ENCODE assay signal across 17 cellular contexts in the genomic region with DNA sequence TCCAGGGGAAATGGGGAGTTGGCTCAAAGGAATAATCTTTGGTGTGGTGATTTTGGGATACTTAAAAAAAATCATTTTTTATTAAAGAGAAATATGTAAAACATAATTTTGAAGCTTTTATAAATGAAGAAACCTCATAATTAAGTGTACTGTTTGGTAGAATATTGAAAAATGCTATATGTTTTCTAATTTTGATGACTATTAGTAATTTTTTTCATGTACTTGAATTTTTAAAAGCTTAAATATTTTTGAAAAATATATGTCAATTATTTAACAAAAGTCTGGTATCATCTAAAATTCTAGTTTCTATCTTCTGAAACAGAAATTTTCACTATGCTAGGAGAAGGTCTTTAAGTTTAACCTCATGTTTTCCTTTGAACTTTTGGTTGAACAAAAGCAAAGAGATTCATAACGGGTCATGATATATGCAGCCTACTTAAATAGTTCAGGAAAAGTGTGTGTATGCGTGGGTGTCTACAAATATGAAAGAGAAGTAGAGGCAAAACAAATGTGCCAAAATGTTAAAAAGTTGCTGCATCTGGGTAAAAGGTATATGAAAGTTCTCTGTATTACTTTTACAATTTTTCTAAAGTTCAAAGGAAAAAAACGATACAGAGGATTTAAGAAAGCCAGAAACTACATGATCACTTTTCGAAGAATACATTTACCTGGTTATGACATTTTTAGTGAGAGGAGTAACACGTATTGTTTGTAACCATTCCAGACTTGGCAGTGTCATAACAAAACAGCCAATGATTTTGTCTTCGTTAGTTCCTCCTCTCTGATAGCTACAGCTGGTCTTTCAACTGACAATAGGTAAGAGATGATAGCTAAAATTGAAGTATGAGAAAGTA.
DNase-seq lines count a peak whose midpoint lies in the region; ATAC-seq, FAIRE-seq and TF ChIP-seq lines count a peak whose summit lies in the region.
"Had no signal": no experiment of that assay in that cellular context is flagged by ENCODE, and none has a peak within 500 bp of the region (broad histone marks: within the 10 kb centered on the region; RNA-seq: fewer than 3 reads in every experiment).

No MANE protein-coding gene starts in this region.

- H2AFZ ChIP-seq in HepG2 (ENCODE audit: low read length): no peak overlapping the region

- TF ChIP-seq EP300 in HepG2 (IDR thresholded peaks at IDR 0.05; ENCODE audit: low read depth in 2 of 2, low read length in 2 of 2): no peak
- TF ChIP-seq EP300 in HepG2 (CRISPR knock-in tag; IDR thresholded peaks at IDR 0.05; ENCODE audit: borderline replicate concordance): no peak
- TF ChIP-seq EP300 in transverse colon (IDR thresholded peaks at IDR 0.05; ENCODE audit: low read depth): no peak

- no peak overlapping the region for H3K9ac ChIP-seq in HepG2 (ENCODE audit: insufficient read depth, low read depth, low read length)
- no peak overlapping the region for H3K9ac ChIP-seq in kidney (ENCODE audit: low read length in 2 of 2)
- H3K9ac ChIP-seq: BLaER1 treated with 17β-estradiol and CSF1 and Interleukin-3, amounts not matched to agents 10 nM and 100 nM had no signal

- H3K79me2 ChIP-seq in HepG2 (ENCODE audit: insufficient read depth, low read length): no peaks in the 10 kb centered on the region

- H3K27ac Mint-ChIP-seq in activated T-helper 17 cell treated with anti-CD3 and anti-CD28 coated beads, Interleukin-2, amount 50 U/mL, for 72 hours: peak overlapping the region; percentile 58
- H3K27ac Mint-ChIP-seq: H9 had no signal

- CTCF ChIA-PET in HepG2 (lab: Yijun Ruan, JAX; ENCODE audit: low intra/inter-chr PET ratio, low total read pairs): no interaction called here

- peaks cover 6% of the 10 kb centered on the region for H3K4me1 Mint-ChIP-seq in activated T-helper 17 cell treated with anti-CD3 and anti-CD28 coated beads, Interleukin-2, amount 50 U/mL, for 72 hours

- H3K9me3 Mint-ChIP-seq in activated T-helper 17 cell treated with anti-CD3 and anti-CD28 coated beads, Interleukin-2, amount 50 U/mL, for 72 hours: no peaks in the 10 kb centered on the region
- H3K9me3 Mint-ChIP-seq: H9 had no signal

- 96% methylated on average over 6 of the region's 6 CpGs for WGBS in HepG2 (ENCODE audit: low lambda C conversion rate)
- WGBS in right lobe of liver (ENCODE audit: insufficient coverage, low coverage, low lambda C conversion rate, missing lambda C conversion rate): 95% methylated on average over 6 of the region's 6 CpGs
- WGBS in transverse colon (ENCODE audit: low coverage in 1 of 2), 2 donors: 91 to 96% methylated on average over 5 to 6 of the region's 6 CpGs
- 89 to 94% methylated on average over 6 of the region's 6 CpGs for WGBS in body of pancreas, 2 donors

- BruUV-seq in HepG2 (replicated peaks; lab: Mats Ljungman, UMichigan): no TSS peak

- H3K27me3 Mint-ChIP-seq in activated T-helper 17 cell treated with anti-CD3 and anti-CD28 coated beads, Interleukin-2, amount 50 U/mL, for 72 hours: no peaks in the 10 kb centered on the region

- H3K4me3 ChIP-seq in HepG2 (replicated peaks in 1 of 3; ENCODE audit: insufficient read depth in 1 of 3, low read depth in 2 of 3, low read length in 3 of 3): no peak overlapping the region
- H3K4me3 ChIP-seq in right lobe of liver: no peak overlapping the region
- no peak overlapping the region for H3K4me3 ChIP-seq in kidney (ENCODE audit: low read length in 2 of 2)
- no peak overlapping the region for H3K4me3 ChIP-seq in transverse colon
- no peak overlapping the region for H3K4me3 ChIP-seq in body of pancreas
- H3K4me3 ChIP-seq: BLaER1 treated with 17β-estradiol and CSF1 and Interleukin-3, amounts not matched to agents 10 nM and 100 nM; MG63 had no signal

- no peak for ATAC-seq in HepG2
- ATAC-seq in right lobe of liver: no peak
- ATAC-seq in activated T-helper 17 cell treated with anti-CD3 and anti-CD28 coated beads, Interleukin-2, amount 50 U/mL, for 72 hours (replicated peaks): peak; percentile 70
- no peak for ATAC-seq in body of pancreas

- intact Hi-C loops in HepG2 (cut with micrococcal nuclease; ENCODE audit: unreplicated experiment) (no loop called here), right lobe of liver (cut with DNase I) (no loop called here), kidney (cut with DNase I) (no loop called here), transverse colon (cut with DNase I; ENCODE audit: low total_unique reads) (no loop called here), body of pancreas (cut with DNase I) (no loop called here)

- DNase-seq in HepG2 (ENCODE audit: low spot score): no peak
- DNase-seq in right lobe of liver: no peak
- no peak for DNase-seq in kidney
- no peak for DNase-seq in NCI-H748 (lab: John Stamatoyannopoulos, UW; ENCODE audit: unreplicated experiment)
- DNase-seq in transverse colon: no peak
- no peak for DNase-seq in body of pancreas
- DNase-seq: Caco-2, DMS53, H9, MG63, NCI-H2029, NCI-H2171 treated with DMSO at 0.1 percent for 48 hours, SHP77 had no signal

- H3K9me3 ChIP-seq in HepG2 (ENCODE audit: low read length) (no peaks in the 10 kb centered on the region), right lobe of liver (no peaks in the 10 kb centered on the region), kidney (ENCODE audit: control insufficient read depth in 1 of 2, low read length in 2 of 2) (no peaks in the 10 kb centered on the region), transverse colon (no peaks in the 10 kb centered on the region), body of pancreas (no peaks in the 10 kb centered on the region)
- H3K9me3 ChIP-seq: BLaER1 treated with 17β-estradiol and CSF1 and Interleukin-3, amounts not matched to agents 10 nM and 100 nM; Caco-2; MG63 had no signal

- H3K4me1 ChIP-seq in HepG2 (ENCODE audit: insufficient read depth, low read length): no peaks in the 10 kb centered on the region
- no peaks in the 10 kb centered on the region for H3K4me1 ChIP-seq in right lobe of liver
- no peaks in the 10 kb centered on the region for H3K4me1 ChIP-seq in kidney (ENCODE audit: control insufficient read depth in 1 of 2, insufficient read depth in 1 of 2, low read depth in 1 of 2, low read length in 2 of 2)
- H3K4me1 ChIP-seq in transverse colon: no peaks in the 10 kb centered on the region
- no peaks in the 10 kb centered on the region for H3K4me1 ChIP-seq in body of pancreas
- H3K4me1 ChIP-seq: BLaER1 treated with 17β-estradiol and CSF1 and Interleukin-3, amounts not matched to agents 10 nM and 100 nM; Caco-2 had no signal

- peak overlapping the region; percentile 28 for H3K4me3 Mint-ChIP-seq in activated T-helper 17 cell treated with anti-CD3 and anti-CD28 coated beads, Interleukin-2, amount 50 U/mL, for 72 hours
- H3K4me3 Mint-ChIP-seq: H9 had no signal

- TF ChIP-seq RAD21 in HepG2 (CRISPR knock-in tag; IDR thresholded peaks at IDR 0.05): no peak

- H3K36me3 ChIP-seq in HepG2 (replicated peaks in 1 of 2; ENCODE audit: control insufficient read depth in 1 of 2, insufficient read depth in 2 of 2, low read length in 2 of 2) (peaks cover 0 to 11% of the 10 kb centered on the region in 2 experiments; a peak in 1 of 5 replicates), right lobe of liver (peaks cover 0 to 12% (median 0%) of the 10 kb centered on the region in 4 donors), kidney (ENCODE audit: control insufficient read depth in 1 of 2, insufficient read depth in 2 of 2, low read length in 2 of 2) (peaks cover 2 to 23% of the 10 kb centered on the region in 2 donors), transverse colon (peaks cover 0 to 15% (median 6%) of the 10 kb centered on the region in 4 donors), body of pancreas (replicated peaks in 1 of 2; ENCODE audit: insufficient read depth in 1 of 2, low read depth in 2 of 2) (peaks cover 0 to 9% of the 10 kb centered on the region in 2 donors)
- H3K36me3 ChIP-seq: MG63 had no signal

- in situ Hi-C loops in HepG2 (cut with HindIII; ENCODE audit: extremely low pct_ligation_motif_present, low pct_unique_long_range_greater_than_20kb): no loop called here
- in situ Hi-C loops in transverse colon (cut with MboI; ENCODE audit: low pct_ligation_motif_present in 1 of 4, low pct_unique_long_range_greater_than_20kb in 1 of 4, low sequenced_read_pairs in 3 of 4): no loop called here

- H3K27ac ChIP-seq in HepG2 (ENCODE audit: extremely low read length, insufficient read depth, low read length) (no peak overlapping the region), right lobe of liver (no peak overlapping the region), kidney (ENCODE audit: low read depth in 2 of 2, low read length in 2 of 2) (no peak overlapping the region), transverse colon (no peak overlapping the region), body of pancreas (no peak overlapping the region)
- H3K27ac ChIP-seq: BLaER1 treated with 17β-estradiol and CSF1 and Interleukin-3, amounts not matched to agents 10 nM and 100 nM had no signal

- FAIRE-seq in HepG2 (lab: Jason Lieb, UNC) (no peak), kidney (lab: Jason Lieb, UNC) (peak; percentile 78)
- FAIRE-seq: GM12891, RCC 7860 had no signal

- H3K27me3 ChIP-seq in HepG2 (ENCODE audit: control insufficient read depth in 1 of 2, insufficient read depth in 2 of 2, low read length in 2 of 2) (no peaks in the 10 kb centered on the region), right lobe of liver (no peaks in the 10 kb centered on the region), transverse colon (no peaks in the 10 kb centered on the region), body of pancreas (no peaks in the 10 kb centered on the region)
- H3K27me3 ChIP-seq: BLaER1 treated with 17β-estradiol and CSF1 and Interleukin-3, amounts not matched to agents 10 nM and 100 nM; MG63 had no signal

- H3K36me3 Mint-ChIP-seq in activated T-helper 17 cell treated with anti-CD3 and anti-CD28 coated beads, Interleukin-2, amount 50 U/mL, for 72 hours (ENCODE audit: low read depth): peaks cover 26% of the 10 kb centered on the region

- no peak for TF ChIP-seq POLR2A in HepG2 (IDR thresholded peaks at IDR 0.05; ENCODE audit: insufficient read depth in 1 of 2, low read depth in 2 of 2, low read length in 2 of 2)
- no peak for TF ChIP-seq POLR2A in right lobe of liver (IDR thresholded peaks at IDR 0.05)
- no peak for TF ChIP-seq POLR2A in transverse colon (IDR thresholded peaks at IDR 0.05)
- TF ChIP-seq POLR2A in body of pancreas (IDR thresholded peaks at IDR 0.05): no peak

- POLR2A ChIA-PET in HepG2 (lab: Yijun Ruan, JAX): no interaction called here

- H4K20me1 ChIP-seq in HepG2 (ENCODE audit: insufficient read depth, low read length): no peaks in the 10 kb centered on the region
- H4K20me1 ChIP-seq: BLaER1 treated with 17β-estradiol and CSF1 and Interleukin-3, amounts not matched to agents 10 nM and 100 nM had no signal

- H3K4me2 ChIP-seq in HepG2 (ENCODE audit: low read depth, low read length): no peak overlapping the region
- H3K4me2 ChIP-seq: BLaER1 treated with 17β-estradiol and CSF1 and Interleukin-3, amounts not matched to agents 10 nM and 100 nM had no signal

- no peak for TF ChIP-seq CTCF in HepG2 (CRISPR knock-in tag; IDR thresholded peaks at IDR 0.05)
- no peak for TF ChIP-seq CTCF in right lobe of liver (IDR thresholded peaks at IDR 0.05)
- no peak for TF ChIP-seq CTCF in kidney (IDR thresholded peaks at IDR 0.05; ENCODE audit: borderline replicate concordance, extremely low read depth, insufficient read depth)
- no peak for TF ChIP-seq CTCF in transverse colon (IDR thresholded peaks at IDR 0.05)
- no peak for TF ChIP-seq CTCF in body of pancreas (IDR thresholded peaks at IDR 0.05)

TF ChIP-seq in HepG2, 621 proteins besides CTCF, POLR2A, EP300 and RAD21 (continues in another document):
- no peak for TF ChIP-seq SNAI1 (CRISPR knock-in tag; IDR thresholded peaks at IDR 0.05; ENCODE audit: borderline replicate concordance)
